14 cellular contexts compared by ENCODE assay signal in genomic region chr1:197268012-197268411, GRCh38. TPM values are rescaled to one million over a fixed set of nuclear protein-coding genes. Genes with fewer than 3 reads are reported as not detected.
DNase-seq lines count a peak whose midpoint lies in the region; ATAC-seq and TF ChIP-seq lines count a peak whose summit lies in the region.
"Had no signal": no experiment of that assay in that cellular context is flagged by ENCODE, and none has a peak within 500 bp of the region (broad histone marks: within the 10 kb centered on the region; RNA-seq: fewer than 3 reads in every experiment).

TSS of gene CRB1 (plus strand) at chr1:197268252. CDS start at chr1:197268413, 161 bp downstream.

- DNase-seq in D341Med (ENCODE audit: low spot score) (peak; percentile 41), NCI-H1417 treated with DMSO at 0.1 percent for 48 hours (lab: John Stamatoyannopoulos, UW) (peak; percentile 7), anterior cingulate cortex (lab: John Stamatoyannopoulos, UW) (peak in 32 of 58 donors; percentile 3 to 53 (median 14)), medulla oblongata (ENCODE audit: extremely low spot score) (peak; percentile 66), MCF 10A (ENCODE audit: unreplicated experiment) (no peak), Right ventricle myocardium inferior (ENCODE audit: missing footprints) (no peak)
- DNase-seq: activated naive CD8-positive, alpha-beta T cell treated with anti-CD3 and anti-CD28 coated beads, Interleukin-2, amount 10 ng/mL, durations not matched to agents 7 days and 5 days; NCI-H2029 treated with DMSO at 0.1 percent for 48 hours; stimulated activated CD4-positive, alpha-beta T cell treated with anti-CD3 and anti-CD28 coated beads, Interleukin-1b, Interleukin-23, amount 100 ng/mL, for 48 hours; stimulated activated naive CD4-positive, alpha-beta T cell treated with Interleukin-2 at 50 U/mL for 16 hours had no signal

- POLR2A ChIA-PET in MCF 10A (lab: Yijun Ruan, JAX): no interaction called here

- ATAC-seq in GM21381 (IDR thresholded peaks at IDR 0.05; ENCODE audit: unreplicated experiment) (no peak), GM21423 (IDR thresholded peaks at IDR 0.05; ENCODE audit: unreplicated experiment) (no peak), Right ventricle myocardium inferior (no peak)
- ATAC-seq: natural killer cell treated with Interleukin-12 subunit alpha and Interleukin-12 subunit beta and Interleukin-15 and Interleukin-18, amount 100 ng/mL, for 72 hours had no signal

- no TSS peak for BruUV-seq in MCF 10A (replicated peaks; lab: Mats Ljungman, UMichigan)

- no peak within 1 kb of the TSS for H3K4me3 Mint-ChIP-seq in MCF 10A (ENCODE audit: unreplicated experiment)
- H3K4me3 Mint-ChIP-seq: activated naive CD8-positive, alpha-beta T cell treated with anti-CD3 and anti-CD28 coated beads, Interleukin-2, amount 10 ng/mL, durations not matched to agents 7 days and 5 days; natural killer cell treated with Interleukin-12 subunit alpha and Interleukin-12 subunit beta and Interleukin-15 and Interleukin-18, amount 100 ng/mL, for 72 hours had no signal

- H3K9me3 Mint-ChIP-seq in MCF 10A (ENCODE audit: unreplicated experiment): no peaks in the 10 kb centered on the region
- H3K9me3 Mint-ChIP-seq: activated naive CD8-positive, alpha-beta T cell treated with anti-CD3 and anti-CD28 coated beads, Interleukin-2, amount 10 ng/mL, durations not matched to agents 7 days and 5 days; natural killer cell treated with Interleukin-12 subunit alpha and Interleukin-12 subunit beta and Interleukin-15 and Interleukin-18, amount 100 ng/mL, for 72 hours had no signal

- no peak within 1 kb of the TSS for H3K27ac Mint-ChIP-seq in MCF 10A (ENCODE audit: low read depth, unreplicated experiment)
- H3K27ac Mint-ChIP-seq: activated naive CD8-positive, alpha-beta T cell treated with anti-CD3 and anti-CD28 coated beads, Interleukin-2, amount 10 ng/mL, durations not matched to agents 7 days and 5 days; natural killer cell treated with Interleukin-12 subunit alpha and Interleukin-12 subunit beta and Interleukin-15 and Interleukin-18, amount 100 ng/mL, for 72 hours had no signal

- no peaks in the 10 kb centered on the region for H3K4me1 Mint-ChIP-seq in MCF 10A (ENCODE audit: insufficient read depth, unreplicated experiment)
- H3K4me1 Mint-ChIP-seq: activated naive CD8-positive, alpha-beta T cell treated with anti-CD3 and anti-CD28 coated beads, Interleukin-2, amount 10 ng/mL, durations not matched to agents 7 days and 5 days had no signal

- intact Hi-C loops in MCF 10A (cut with micrococcal nuclease) (no loop called here), Right ventricle myocardium inferior (cut with DNase I) (no loop called here)

- H3K36me3 Mint-ChIP-seq in MCF 10A (ENCODE audit: insufficient read depth, unreplicated experiment): no peaks in the 10 kb centered on the region
- H3K36me3 Mint-ChIP-seq: activated naive CD8-positive, alpha-beta T cell treated with anti-CD3 and anti-CD28 coated beads, Interleukin-2, amount 10 ng/mL, durations not matched to agents 7 days and 5 days; natural killer cell treated with Interleukin-12 subunit alpha and Interleukin-12 subunit beta and Interleukin-15 and Interleukin-18, amount 100 ng/mL, for 72 hours had no signal

- CTCF ChIA-PET in MCF 10A (lab: Yijun Ruan, JAX): no interaction called here

- H3K27me3 Mint-ChIP-seq in MCF 10A (ENCODE audit: insufficient read depth, unreplicated experiment): no peaks in the 10 kb centered on the region
- H3K27me3 Mint-ChIP-seq: activated naive CD8-positive, alpha-beta T cell treated with anti-CD3 and anti-CD28 coated beads, Interleukin-2, amount 10 ng/mL, durations not matched to agents 7 days and 5 days had no signal

- TF ChIP-seq CTCF in MCF 10A (IDR thresholded peaks at IDR 0.05; ENCODE audit: unreplicated experiment): no peak

RNA-seq across cellular contexts. Expression of gene CRB1, which starts in this region (rescaled TPM):
- total RNA-seq in MCF 10A (2022) (0.65 and 0.96 TPM in 2 replicates), Right ventricle myocardium inferior (0.16 TPM)
- total RNA-seq: activated CD8-positive, alpha-beta memory T cell treated with anti-CD3 and anti-CD28 coated beads for 36 hours had no signal

Comparison
In these comparisons a context has a peak if more than half of its experiments do, and no peak if none do; other contexts are left out.
1. DNase-seq: peak in D341Med (single experiment), NCI-H1417 treated with DMSO at 0.1 percent for 48 hours (single experiment), anterior cingulate cortex (32 of 58) and medulla oblongata (single experiment); none in MCF 10A (single experiment) and Right ventricle myocardium inferior (single experiment).